ENCODE assay signal across 8 cellular contexts in genomic region chr1:66752000-66752592, GRCh38. TPM values are rescaled to one million over a fixed set of nuclear protein-coding genes. Genes with fewer than 3 reads are reported as not detected.
DNase-seq lines count a peak whose midpoint lies in the region; TF ChIP-seq lines count a peak whose summit lies in the region.

TSS of gene DYNLT5 (plus strand) at chr1:66752459. CDS start at chr1:66754659, 2,200 bp downstream.

- peaks cover 15% of the 10 kb centered on the region for H3K4me1 Mint-ChIP-seq in activated naive CD4-positive, alpha-beta T cell treated with anti-CD3 and anti-CD28 coated beads, Interleukin-2, amount 50 U/mL, for 24 hours
- peaks cover 11% of the 10 kb centered on the region for H3K4me1 Mint-ChIP-seq in activated CD4-positive, alpha-beta memory T cell treated with anti-CD3 and anti-CD28 coated beads, Interleukin-2, amount 10 ng/mL, durations not matched to agents 7 days and 5 days
- peaks cover 9% of the 10 kb centered on the region for H3K4me1 Mint-ChIP-seq in nephron

- CTCF ChIA-PET in activated CD4-positive, alpha-beta memory T cell treated with anti-CD3 and anti-CD28 coated beads, Interleukin-2, amount 10 ng/mL, durations not matched to agents 7 days and 5 days (lab: Charles Lee): interaction anchor here (1.3 kb wide), 1 partner anchor 25 kb away, joined by 3 read pairs; no protein-coding TSS in a partner anchor

- H3K36me3 Mint-ChIP-seq in activated naive CD4-positive, alpha-beta T cell treated with anti-CD3 and anti-CD28 coated beads, Interleukin-2, amount 50 U/mL, for 24 hours: no peaks in the 10 kb centered on the region
- H3K36me3 Mint-ChIP-seq in activated CD4-positive, alpha-beta memory T cell treated with anti-CD3 and anti-CD28 coated beads, Interleukin-2, amount 10 ng/mL, durations not matched to agents 7 days and 5 days (ENCODE audit: low read depth): no peaks in the 10 kb centered on the region
- H3K36me3 Mint-ChIP-seq in nephron (ENCODE audit: low read depth): no peaks in the 10 kb centered on the region

- POLR2A ChIA-PET in activated CD4-positive, alpha-beta memory T cell treated with anti-CD3 and anti-CD28 coated beads, Interleukin-2, amount 10 ng/mL, durations not matched to agents 7 days and 5 days (lab: Charles Lee): no interaction called here

- no peak within 1 kb of the TSS for H3K27ac Mint-ChIP-seq in activated naive CD4-positive, alpha-beta T cell treated with anti-CD3 and anti-CD28 coated beads, Interleukin-2, amount 50 U/mL, for 24 hours
- no peak within 1 kb of the TSS for H3K27ac Mint-ChIP-seq in activated CD4-positive, alpha-beta memory T cell treated with anti-CD3 and anti-CD28 coated beads, Interleukin-2, amount 10 ng/mL, durations not matched to agents 7 days and 5 days
- H3K27ac Mint-ChIP-seq in nephron: no peak within 1 kb of the TSS

- H3K27me3 Mint-ChIP-seq in activated naive CD4-positive, alpha-beta T cell treated with anti-CD3 and anti-CD28 coated beads, Interleukin-2, amount 50 U/mL, for 24 hours: peaks cover 48% of the 10 kb centered on the region
- peaks cover 65% of the 10 kb centered on the region for H3K27me3 Mint-ChIP-seq in activated CD4-positive, alpha-beta memory T cell treated with anti-CD3 and anti-CD28 coated beads, Interleukin-2, amount 10 ng/mL, durations not matched to agents 7 days and 5 days
- peaks cover 21% of the 10 kb centered on the region for H3K27me3 Mint-ChIP-seq in nephron (ENCODE audit: low read depth)

- DNase-seq in activated naive CD4-positive, alpha-beta T cell treated with anti-CD3 and anti-CD28 coated beads, Interleukin-2, amount 50 U/mL, for 16 hours: no peak
- DNase-seq in activated CD4-positive, alpha-beta memory T cell treated with anti-CD3 and anti-CD28 coated beads, Interleukin-2, amount 10 ng/mL, durations not matched to agents 7 days and 5 days: no peak
- DNase-seq in foreskin melanocyte (peak; percentile 26), inferior parietal cortex (ENCODE audit: extremely low spot score) (no peak), SW 1271 (lab: John Stamatoyannopoulos, UW) (no peak)
- no peak for DNase-seq in effector CD8-positive, alpha-beta T cell (lab: John Stamatoyannopoulos, UW)

- peak within 1 kb of the TSS; percentile 59 for H3K4me3 Mint-ChIP-seq in activated naive CD4-positive, alpha-beta T cell treated with anti-CD3 and anti-CD28 coated beads, Interleukin-2, amount 50 U/mL, for 24 hours
- H3K4me3 Mint-ChIP-seq in activated CD4-positive, alpha-beta memory T cell treated with anti-CD3 and anti-CD28 coated beads, Interleukin-2, amount 10 ng/mL, durations not matched to agents 7 days and 5 days: peak within 1 kb of the TSS; percentile 35
- peak within 1 kb of the TSS; percentile 77 to 84 (median 77) for H3K4me3 Mint-ChIP-seq in nephron

- TF ChIP-seq CTCF in nephron (IDR thresholded peaks at IDR 0.05; ENCODE audit: unreplicated experiment in 3 of 3): peak in 1 of 3 experiments; percentile 18

- H3K9me3 Mint-ChIP-seq in activated naive CD4-positive, alpha-beta T cell treated with anti-CD3 and anti-CD28 coated beads, Interleukin-2, amount 50 U/mL, for 24 hours: no peaks in the 10 kb centered on the region
- H3K9me3 Mint-ChIP-seq in activated CD4-positive, alpha-beta memory T cell treated with anti-CD3 and anti-CD28 coated beads, Interleukin-2, amount 10 ng/mL, durations not matched to agents 7 days and 5 days: no peaks in the 10 kb centered on the region
- no peaks in the 10 kb centered on the region for H3K9me3 Mint-ChIP-seq in nephron

RNA-seq across cellular contexts. Expression of gene DYNLT5, which starts in this region (rescaled TPM):
- not detected for total RNA-seq in activated CD4-positive, alpha-beta memory T cell treated with anti-CD3 and anti-CD28 coated beads, Interleukin-2, amount 10 ng/mL, durations not matched to agents 7 days and 5 days
